In the genomic region with DNA sequence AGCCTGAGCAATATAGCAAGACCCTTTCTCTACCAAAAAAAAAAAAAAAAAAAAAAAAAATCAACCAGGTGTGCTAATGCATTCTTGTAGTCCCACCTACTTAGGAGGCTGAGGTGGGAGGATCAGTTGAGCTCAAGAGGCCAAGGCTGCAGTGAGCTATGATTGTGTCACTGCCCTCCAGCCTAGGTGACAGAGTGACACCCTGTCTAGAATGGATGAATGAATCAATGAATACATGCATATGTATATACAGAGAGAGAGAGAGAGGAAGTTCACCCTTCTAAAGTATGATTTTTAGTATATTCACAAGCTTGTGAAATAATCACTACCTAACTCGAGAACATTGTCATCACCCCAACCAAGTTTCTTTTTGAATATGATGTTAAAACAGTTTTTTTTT, we compare ENCODE assay signal across 7 cellular contexts.
DNase-seq lines count a peak whose midpoint lies in the region; ATAC-seq, FAIRE-seq and TF ChIP-seq lines count a peak whose summit lies in the region.
"Not testable (repeated sequence)": the region's sequence is repeated elsewhere in the genome, so short reads cannot be mapped to it uniquely, and the experiment has no call there.

No MANE protein-coding gene starts in this region.

- not testable (repeated sequence) for H3K4me3 Mint-ChIP-seq in activated CD4-positive, alpha-beta memory T cell treated with anti-CD3 and anti-CD28 coated beads for 36 hours; activated T-cell treated with anti-CD3 and anti-CD28 coated beads, Interleukin-2, amount 50 U/mL, for 72 hours

- H2AFZ ChIP-seq in GM12878 (ENCODE audit: control insufficient read depth, low read depth, low read length), result not testable (repeated sequence)

- H3K27ac ChIP-seq in RWPE1, result peak overlapping the region; percentile 72; the same call in 1 of the 2 replicates
- H3K27ac ChIP-seq in GM12878 (ENCODE audit: control insufficient read depth, insufficient read depth), result not testable (repeated sequence)

- TF ChIP-seq RAD21 in GM12878 (IDR thresholded peaks at IDR 0.05; ENCODE audit: insufficient read depth, low read depth, low read length), result not testable (repeated sequence)

- not testable (repeated sequence) for H3K9me3 Mint-ChIP-seq in activated CD4-positive, alpha-beta memory T cell treated with anti-CD3 and anti-CD28 coated beads for 36 hours; activated T-cell treated with anti-CD3 and anti-CD28 coated beads, Interleukin-2, amount 50 U/mL, for 72 hours

- FAIRE-seq in GM12878 (lab: Jason Lieb, UNC), result not testable (repeated sequence)

- SMC1A ChIA-PET in GM12878 (lab: Charles Lee; ENCODE audit: uncharacterized antibody, unreplicated experiment), result not testable (repeated sequence)

- POLR2A ChIA-PET in RWPE1 (lab: Yijun Ruan, JAX; ENCODE audit: low non-redundant PET); activated CD4-positive, alpha-beta memory T cell treated with anti-CD3 and anti-CD28 coated beads for 36 hours (lab: Charles Lee); GM12878 (lab: Charles Lee): not testable (repeated sequence)

- RAD21 ChIA-PET in GM12878 (lab: Charles Lee; ENCODE audit: unreplicated experiment), result interaction anchor here (0.7 kb wide), 1 partner anchor 36 kb away, joined by 4 read pairs; no protein-coding TSS in a partner anchor

- not testable (repeated sequence) for DNase-seq in RWPE1 (ENCODE audit: low spot score); GM12878 (ENCODE audit: low read depth, low spot score)
- peak; percentile 73 for DNase-seq in activated CD4-positive, alpha-beta memory T cell treated with anti-CD3 and anti-CD28 coated beads for 36 hours
- peak; percentile 34 to 56 for DNase-seq in activated T-cell treated with anti-CD3 and anti-CD28 coated beads, Interleukin-2, amount 50 U/mL, for 72 hours
- peak; percentile 18 to 37 for DNase-seq in stimulated activated CD4-positive, alpha-beta T cell treated with anti-CD3 and anti-CD28 coated beads, Interleukin-15, amount 100 ng/mL, for 48 hours (ENCODE audit: low read depth in 2 of 2)
- DNase-seq in stimulated activated CD8-positive, alpha-beta memory T cell treated with anti-CD3 and anti-CD28 coated beads, Interleukin-4, amount 100 ng/mL, for 48 hours, result peak; percentile 38

- ATAC-seq in GM19463 (IDR thresholded peaks at IDR 0.05; ENCODE audit: unreplicated experiment), result peak; percentile 50
- peak; percentile 99 for ATAC-seq in activated T-cell treated with anti-CD3 and anti-CD28 coated beads, Interleukin-2, amount 50 U/mL, for 72 hours (replicated peaks in 1 of 2)
- peak; percentile 87 for ATAC-seq in GM12878

- H3K4me3 ChIP-seq in GM12878, result not testable (repeated sequence)

- BruUV-seq in GM12878 (replicated peaks; lab: Mats Ljungman, UMichigan), result not testable (repeated sequence)

- CTCF ChIA-PET in RWPE1 (lab: Yijun Ruan, JAX); activated CD4-positive, alpha-beta memory T cell treated with anti-CD3 and anti-CD28 coated beads for 36 hours (lab: Charles Lee): not testable (repeated sequence)
- CTCF ChIA-PET in GM12878 (lab: Yijun Ruan, JAX), result interaction anchor here (0.6 kb wide), 1 partner anchor 93 kb away, joined by 3 read pairs; no protein-coding TSS in a partner anchor

- H3K36me3 ChIP-seq in GM12878 (ENCODE audit: control insufficient read depth in 2 of 2, insufficient read depth in 2 of 2, low read length in 1 of 2), result not testable (repeated sequence)

- H3K4me1 ChIP-seq in GM12878 (ENCODE audit: control insufficient read depth, insufficient read depth, low read length), result not testable (repeated sequence)

- not testable (repeated sequence) for H3K36me3 Mint-ChIP-seq in activated CD4-positive, alpha-beta memory T cell treated with anti-CD3 and anti-CD28 coated beads for 36 hours; activated T-cell treated with anti-CD3 and anti-CD28 coated beads, Interleukin-2, amount 50 U/mL, for 72 hours (ENCODE audit: insufficient read depth in 2 of 2)

- H3K4me2 ChIP-seq in GM12878 (ENCODE audit: control insufficient read depth, insufficient read depth), result not testable (repeated sequence)

- H4K20me1 ChIP-seq in GM12878 (ENCODE audit: control insufficient read depth, insufficient read depth), result not testable (repeated sequence)

- not testable (repeated sequence) for H3K9ac ChIP-seq in GM12878 (ENCODE audit: control insufficient read depth, insufficient read depth, low read length)

- not testable (repeated sequence) for H3K27me3 Mint-ChIP-seq in activated CD4-positive, alpha-beta memory T cell treated with anti-CD3 and anti-CD28 coated beads for 36 hours; activated T-cell treated with anti-CD3 and anti-CD28 coated beads, Interleukin-2, amount 50 U/mL, for 72 hours (ENCODE audit: low read depth)

- intact Hi-C loops in activated CD4-positive, alpha-beta memory T cell treated with anti-CD3 and anti-CD28 coated beads for 36 hours (cut with micrococcal nuclease), result loop anchor here (10.0 kb wide), 1 partner anchor 170 kb away; no protein-coding TSS in a partner anchor
- intact Hi-C loops in GM12878 (cut with micrococcal nuclease; ENCODE audit: unreplicated experiment), result not testable (repeated sequence)

- H3K4me1 Mint-ChIP-seq in activated CD4-positive, alpha-beta memory T cell treated with anti-CD3 and anti-CD28 coated beads for 36 hours (ENCODE audit: low read depth), result peaks cover 12% of the 10 kb centered on the region
- peaks cover 20% of the 10 kb centered on the region for H3K4me1 Mint-ChIP-seq in activated T-cell treated with anti-CD3 and anti-CD28 coated beads, Interleukin-2, amount 50 U/mL, for 72 hours (ENCODE audit: low read depth)

- not testable (repeated sequence) for H3K27me3 ChIP-seq in GM12878 (replicated peaks in 1 of 2; ENCODE audit: control insufficient read depth in 2 of 2, insufficient read depth in 2 of 2, low read length in 1 of 2)

- in situ Hi-C loops in GM12878 (cut with MboI), result not testable (repeated sequence)

- not testable (repeated sequence) for TF ChIP-seq EP300 in GM12878 (IDR thresholded peaks at IDR 0.05; ENCODE audit: borderline replicate concordance in 1 of 2, control insufficient read depth in 1 of 2, low read depth in 2 of 2, low read length in 2 of 2)

- H3K79me2 ChIP-seq in GM12878 (ENCODE audit: control insufficient read depth, insufficient read depth, low read length), result not testable (repeated sequence)

- not testable (repeated sequence) for TF ChIP-seq CTCF in RWPE1 (conservative IDR thresholded peaks at IDR 0.05; ENCODE audit: low read depth); GM12878 (IDR thresholded peaks at IDR 0.05 in 2 of 3, conservative IDR thresholded peaks at IDR 0.05 in 1 of 3; ENCODE audit: control insufficient read depth in 2 of 3, extremely low read depth in 1 of 3, insufficient read depth in 1 of 3, low read depth in 3 of 3, low read length in 3 of 3)

- 0% methylated on average over 1 of the region's 1 CpG for WGBS in GM12878 (ENCODE audit: insufficient coverage, insufficient replicate concordance, low lambda C conversion rate, missing lambda C conversion rate)

- TF ChIP-seq POLR2A in GM12878 (IDR thresholded peaks at IDR 0.05; ENCODE audit: low read depth, low read length), result not testable (repeated sequence)

- not testable (repeated sequence) for H3K9me3 ChIP-seq in GM12878 (replicated peaks; ENCODE audit: control insufficient read depth, insufficient read depth, low read length)

- not testable (repeated sequence) for H3K27ac Mint-ChIP-seq in activated CD4-positive, alpha-beta memory T cell treated with anti-CD3 and anti-CD28 coated beads for 36 hours; activated T-cell treated with anti-CD3 and anti-CD28 coated beads, Interleukin-2, amount 50 U/mL, for 72 hours

TF ChIP-seq in GM12878, 131 proteins besides CTCF, POLR2A, EP300 and RAD21:
- TF ChIP-seq POU2F2 (IDR thresholded peaks at IDR 0.05; ENCODE audit: borderline replicate concordance, low read depth, low read length) (0 out of 3 replicates have a peak, but pooled peaks have one; percentile 41), CREM (IDR thresholded peaks at IDR 0.05; ENCODE audit: low read depth) (peak; percentile 27; the same call in 1 of the 2 replicates), CREB1 (IDR thresholded peaks at IDR 0.05; ENCODE audit: low read depth) (peak; percentile 59), JUNB (IDR thresholded peaks at IDR 0.05) (peak; percentile 38; the same call in 1 of the 2 replicates)
